ENCODE assay signal across 1 cellular context in genomic region chr9:106921989-106922388, GRCh38.
TF ChIP-seq lines count a peak whose summit lies in the region.

No MANE protein-coding gene starts in this region.

TF ChIP-seq in A549, 52 proteins besides CTCF, POLR2A, EP300 and RAD21 (continued from another document):
- TF ChIP-seq MAX (IDR thresholded peaks at IDR 0.05) = no peak
- TF ChIP-seq BHLHE40 (IDR thresholded peaks at IDR 0.05; ENCODE audit: low read depth, low read length) = no peak
- no peak for TF ChIP-seq CHD4 (IDR thresholded peaks at IDR 0.05; ENCODE audit: borderline replicate concordance)
- no peak for TF ChIP-seq RCOR1 (IDR thresholded peaks at IDR 0.05; ENCODE audit: low read depth, low read length)
